Comparison of ENCODE assay signal across 10 cellular contexts in the genomic region with DNA sequence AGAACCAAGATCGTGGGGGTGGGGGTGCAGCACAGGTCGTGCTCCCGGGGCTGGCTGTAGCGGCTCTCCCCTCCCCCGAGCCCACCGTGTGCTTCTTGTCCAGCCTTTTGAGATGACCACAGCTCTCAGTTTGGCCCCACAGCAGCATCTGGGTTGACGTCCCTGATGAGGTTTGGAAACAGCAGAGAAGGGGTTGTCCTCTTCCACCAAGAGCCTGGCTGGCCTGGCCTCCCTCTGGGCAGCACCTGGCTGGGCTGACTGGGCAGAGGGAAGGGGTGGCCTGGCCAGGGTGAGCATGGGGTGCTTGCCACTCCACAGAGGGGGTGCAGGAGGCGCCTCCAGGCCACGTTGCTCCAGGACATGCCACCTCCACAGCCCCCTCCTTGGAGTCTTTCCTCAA.
DNase-seq lines count a peak whose midpoint lies in the region; ATAC-seq and TF ChIP-seq lines count a peak whose summit lies in the region.
"Had no signal": no experiment of that assay in that cellular context is flagged by ENCODE, and none has a peak within 500 bp of the region (broad histone marks: within the 10 kb centered on the region; RNA-seq: fewer than 3 reads in every experiment).

No MANE protein-coding gene starts in this region.

- H3K4me1 Mint-ChIP-seq in activated naive CD4-positive, alpha-beta T cell treated with anti-CD3 and anti-CD28 coated beads, Interleukin-2, amount 10 ng/mL, durations not matched to agents 7 days and 5 days: peaks cover 76% of the 10 kb centered on the region
- peaks cover 33% of the 10 kb centered on the region for H3K4me1 Mint-ChIP-seq in memory B cell

- CTCF ChIA-PET in activated naive CD4-positive, alpha-beta T cell treated with anti-CD3 and anti-CD28 coated beads, Interleukin-2, amount 10 ng/mL, durations not matched to agents 7 days and 5 days (lab: Charles Lee): interaction anchor here (1.3 kb wide), 2 partner anchors 49 to 55 kb away, joined by 4 to 5 read pairs; no protein-coding TSS in a partner anchor

- H3K9me3 Mint-ChIP-seq in activated naive CD4-positive, alpha-beta T cell treated with anti-CD3 and anti-CD28 coated beads, Interleukin-2, amount 10 ng/mL, durations not matched to agents 7 days and 5 days: no peaks in the 10 kb centered on the region
- no peaks in the 10 kb centered on the region for H3K9me3 Mint-ChIP-seq in memory B cell

- H3K27ac ChIP-seq in ascending aorta: peak overlapping the region; percentile 86 to 89
- peak overlapping the region; percentile 26 to 85 (median 74) for H3K27ac ChIP-seq in tibial nerve

- H3K4me1 ChIP-seq in ascending aorta: peaks cover 36 to 76% of the 10 kb centered on the region in 2 donors
- H3K4me1 ChIP-seq in tibial nerve: peaks cover 4 to 96% (median 65%) of the 10 kb centered on the region in 4 donors

- intact Hi-C loops in ascending aorta (cut with DNase I): loop anchor here (1.0 kb wide), 2 partner anchors 25 to 33 kb away; no protein-coding TSS in a partner anchor

- no peaks in the 10 kb centered on the region for H3K9me3 ChIP-seq in ascending aorta
- H3K9me3 ChIP-seq in tibial nerve: no peaks in the 10 kb centered on the region

- no peak for TF ChIP-seq POLR2A in tibial nerve (IDR thresholded peaks at IDR 0.05)

- TF ChIP-seq CTCF in ascending aorta (IDR thresholded peaks at IDR 0.05) (no peak), tibial nerve (IDR thresholded peaks at IDR 0.05) (no peak)

- H3K4me3 ChIP-seq in ascending aorta (peak overlapping the region; percentile 37 to 50), tibial nerve (no peak overlapping the region)

- WGBS in tibial nerve, 2 donors: 36 to 45% methylated on average over 8 to 9 of the region's 9 CpGs

- H3K36me3 Mint-ChIP-seq in activated naive CD4-positive, alpha-beta T cell treated with anti-CD3 and anti-CD28 coated beads, Interleukin-2, amount 10 ng/mL, durations not matched to agents 7 days and 5 days: peaks cover 23% of the 10 kb centered on the region
- peaks cover 3% of the 10 kb centered on the region for H3K36me3 Mint-ChIP-seq in memory B cell

- H3K36me3 ChIP-seq in ascending aorta (no peaks in the 10 kb centered on the region), tibial nerve (no peaks in the 10 kb centered on the region)

- TF ChIP-seq EP300 in tibial nerve (IDR thresholded peaks at IDR 0.05): no peak

- peak overlapping the region; percentile 80 for H3K4me3 Mint-ChIP-seq in activated naive CD4-positive, alpha-beta T cell treated with anti-CD3 and anti-CD28 coated beads, Interleukin-2, amount 10 ng/mL, durations not matched to agents 7 days and 5 days
- H3K4me3 Mint-ChIP-seq in memory B cell: peak overlapping the region; percentile 84

- no peak for ATAC-seq in memory B cell (ENCODE audit: low read depth)

- peak overlapping the region; percentile 98 for H3K27ac Mint-ChIP-seq in activated naive CD4-positive, alpha-beta T cell treated with anti-CD3 and anti-CD28 coated beads, Interleukin-2, amount 10 ng/mL, durations not matched to agents 7 days and 5 days
- peak overlapping the region; percentile 84 for H3K27ac Mint-ChIP-seq in memory B cell

- no peaks in the 10 kb centered on the region for H3K27me3 ChIP-seq in ascending aorta
- H3K27me3 ChIP-seq in tibial nerve: no peaks in the 10 kb centered on the region

- DNase-seq in activated naive CD4-positive, alpha-beta T cell treated with anti-CD3 and anti-CD28 coated beads, Interleukin-2, amount 10 ng/mL, durations not matched to agents 7 days and 5 days: no peak
- DNase-seq in activated naive CD4-positive, alpha-beta T cell (lab: John Stamatoyannopoulos, UW): no peak
- DNase-seq in ascending aorta (ENCODE audit: low spot score in 2 of 2): no peak
- no peak for DNase-seq in memory B cell (ENCODE audit: low spot score in 2 of 2)
- DNase-seq in tibial nerve (ENCODE audit: low spot score in 2 of 2): no peak
- no peak for DNase-seq in cerebellar cortex (ENCODE audit: low spot score)
- no peak for DNase-seq in HK-2 (ENCODE audit: unreplicated experiment)
- DNase-seq in activated CD8-positive, alpha-beta memory T cell treated with anti-CD3 and anti-CD28 coated beads, Interleukin-2, amount 50 U/mL, for 48 hours: no peak
- DNase-seq: NCI-H1694 treated with DMSO at 0.1 percent for 48 hours; stimulated activated CD4-positive, alpha-beta T cell treated with anti-CD3 and anti-CD28 coated beads, Interleukin-2, amount 100 ng/mL, for 24 hours had no signal

- no peaks in the 10 kb centered on the region for H3K27me3 Mint-ChIP-seq in activated naive CD4-positive, alpha-beta T cell treated with anti-CD3 and anti-CD28 coated beads, Interleukin-2, amount 10 ng/mL, durations not matched to agents 7 days and 5 days
- no peaks in the 10 kb centered on the region for H3K27me3 Mint-ChIP-seq in memory B cell

Comparison
In these comparisons a context has a peak if more than half of its experiments do, and no peak if none do; other contexts are left out.
1. H3K4me3 ChIP-seq: peak in ascending aorta (2 of 2); none in tibial nerve (0 of 4).